ENCODE assay signal across 25 cellular contexts in genomic region chr11:68930991-68931855, GRCh38. TPM values are rescaled to one million over a fixed set of nuclear protein-coding genes. Genes with fewer than 3 reads are reported as not detected.
"Had no signal": no experiment of that assay in that cellular context is flagged by ENCODE, and none has a peak within 500 bp of the region (broad histone marks: within the 10 kb centered on the region; RNA-seq: fewer than 3 reads in every experiment).

No MANE protein-coding gene starts in this region.

- H3K36me3 ChIP-seq: neural progenitor cell had no signal

- H3K27me3 Mint-ChIP-seq: activated CD4-positive, alpha-beta memory T cell treated with anti-CD3 and anti-CD28 coated beads for 36 hours; activated CD4-positive, alpha-beta T cell treated with anti-CD3 and anti-CD28 coated beads for 36 hours; activated naive CD8-positive, alpha-beta T cell treated with anti-CD3 and anti-CD28 coated beads, Interleukin-2, amount 10 ng/mL, durations not matched to agents 7 days and 5 days; dendritic cell treated with granulocyte-macrophage colony-stimulating factor and Interleukin-4, amounts not matched to agents 40 ng/mL and 50 ng/mL, for 4 days; effector memory CD8-positive, alpha-beta T cell; stimulated activated naive CD8-positive, alpha-beta T cell treated with anti-CD3 and anti-CD28 coated beads, Interleukin-15, amount 100 ng/mL, for 72 hours had no signal

- H3K4me1 ChIP-seq: neural progenitor cell, pancreas had no signal

- H3K4me2 ChIP-seq: neural progenitor cell had no signal

- H3K9me3 Mint-ChIP-seq: activated CD4-positive, alpha-beta memory T cell treated with anti-CD3 and anti-CD28 coated beads for 36 hours; activated T-cell treated with anti-CD3 and anti-CD28 coated beads, Interleukin-2, amount 50 U/mL, for 4 hours; mesothelial cell of epicardium had no signal

- H3K4me1 Mint-ChIP-seq: activated CD4-positive, alpha-beta T cell treated with anti-CD3 and anti-CD28 coated beads for 36 hours; mesothelial cell of epicardium; neural progenitor cell; stimulated activated naive CD8-positive, alpha-beta T cell treated with anti-CD3 and anti-CD28 coated beads, Interleukin-15, amount 100 ng/mL, for 72 hours had no signal

- H3K27ac Mint-ChIP-seq: activated CD4-positive, alpha-beta memory T cell treated with anti-CD3 and anti-CD28 coated beads for 36 hours; activated CD4-positive, alpha-beta T cell treated with anti-CD3 and anti-CD28 coated beads for 36 hours; activated naive CD8-positive, alpha-beta T cell treated with anti-CD3 and anti-CD28 coated beads, Interleukin-2, amount 10 ng/mL, durations not matched to agents 7 days and 5 days; mesothelial cell of epicardium; neural progenitor cell; T-helper 1 cell treated with Interleukin-12 subunit alpha and Interleukin-12 subunit beta and Interleukin-4 antibody, amounts not matched to agents 30 μg/mL and 1 μg/mL, for 36 hours had no signal

- H3K4me3 ChIP-seq: heart right ventricle, lower lobe of right lung, neural progenitor cell, pancreas, thoracic aorta had no signal

- DNase-seq: activated CD4-positive, alpha-beta memory T cell treated with anti-CD3 and anti-CD28 coated beads for 36 hours; activated CD4-positive, alpha-beta T cell treated with anti-CD3 and anti-CD28 coated beads for 36 hours; activated gamma-delta T cell treated with Interleukin-2 at 50 U/mL for 16 hours; activated naive CD8-positive, alpha-beta T cell treated with anti-CD3 and anti-CD28 coated beads, Interleukin-2, amount 10 ng/mL, durations not matched to agents 7 days and 5 days; activated T-cell treated with anti-CD3 and anti-CD28 coated beads, Interleukin-2, amount 50 U/mL, for 4 hours; brain microvascular endothelial cell; cerebellar nuclear complex; effector memory CD8-positive, alpha-beta T cell; heart right ventricle; left cardiac atrium; lower lobe of right lung; pancreas; stimulated activated CD4-positive, alpha-beta T cell treated with anti-CD3 and anti-CD28 coated beads, Interleukin-15, amount 100 ng/mL, for 24 hours; stimulated activated CD4-positive, alpha-beta T cell treated with anti-CD3 and anti-CD28 coated beads, Interleukin-4, amount 100 ng/mL, for 24 hours; stimulated activated naive CD8-positive, alpha-beta T cell treated with anti-CD3 and anti-CD28 coated beads, Interleukin-15, amount 100 ng/mL, for 72 hours; WERI-Rb-1 had no signal

- H3K9me3 ChIP-seq: pancreas, thoracic aorta had no signal

- H3K9ac ChIP-seq: neural progenitor cell had no signal

- H3K4me3 Mint-ChIP-seq: activated CD4-positive, alpha-beta memory T cell treated with anti-CD3 and anti-CD28 coated beads for 36 hours; activated CD4-positive, alpha-beta T cell treated with anti-CD3 and anti-CD28 coated beads for 36 hours; activated naive CD8-positive, alpha-beta T cell treated with anti-CD3 and anti-CD28 coated beads, Interleukin-2, amount 10 ng/mL, durations not matched to agents 7 days and 5 days; activated T-cell treated with anti-CD3 and anti-CD28 coated beads, Interleukin-2, amount 50 U/mL, for 4 hours; dendritic cell treated with granulocyte-macrophage colony-stimulating factor and Interleukin-4, amounts not matched to agents 40 ng/mL and 50 ng/mL, for 4 days; effector memory CD8-positive, alpha-beta T cell; mesothelial cell of epicardium; neural progenitor cell; stimulated activated naive CD8-positive, alpha-beta T cell treated with anti-CD3 and anti-CD28 coated beads, Interleukin-15, amount 100 ng/mL, for 72 hours; T-helper 1 cell treated with Interleukin-12 subunit alpha and Interleukin-12 subunit beta and Interleukin-4 antibody, amounts not matched to agents 30 μg/mL and 1 μg/mL, for 36 hours had no signal

- ATAC-seq: activated CD4-positive, alpha-beta T cell treated with anti-CD3 and anti-CD28 coated beads for 36 hours; activated T-cell treated with anti-CD3 and anti-CD28 coated beads, Interleukin-2, amount 50 U/mL, for 4 hours; effector memory CD8-positive, alpha-beta T cell; left cardiac atrium; lower lobe of right lung; pancreas; stimulated activated naive CD8-positive, alpha-beta T cell treated with anti-CD3 and anti-CD28 coated beads, Interleukin-15, amount 100 ng/mL, for 72 hours had no signal

- H3K27ac ChIP-seq: brain microvascular endothelial cell, epithelial cell of prostate, lower lobe of right lung, neural progenitor cell, pancreas, thoracic aorta, WERI-Rb-1 had no signal

- H3K27me3 ChIP-seq: brain microvascular endothelial cell, heart right ventricle, neural progenitor cell, pancreas had no signal

- H2AFZ ChIP-seq: neural progenitor cell had no signal

RNA-seq across cellular contexts. Expression of gene MRGPRD, which starts 49.6 kb away (rescaled TPM):
- total RNA-seq: activated CD4-positive, alpha-beta memory T cell treated with anti-CD3 and anti-CD28 coated beads for 36 hours; activated CD4-positive, alpha-beta T cell treated with anti-CD3 and anti-CD28 coated beads for 36 hours; activated naive CD8-positive, alpha-beta T cell treated with anti-CD3 and anti-CD28 coated beads, Interleukin-2, amount 10 ng/mL, durations not matched to agents 7 days and 5 days; activated T-cell treated with anti-CD3 and anti-CD28 coated beads, Interleukin-2, amount 50 U/mL, for 4 hours; frontal cortex; heart right ventricle; left cardiac atrium; lower lobe of right lung; mesothelial cell of epicardium; myocyte; pancreas; ureter had no signal
- polyA plus RNA-seq: heart right ventricle, pancreas had no signal
